1 cellular context compared by ENCODE assay signal in genomic region chr16:21519361-21520133, GRCh38.
TF ChIP-seq lines count a peak whose summit lies in the region.
"Not testable (repeated sequence)": the region's sequence is repeated elsewhere in the genome, so short reads cannot be mapped to it uniquely, and the experiment has no call there.

No MANE protein-coding gene starts in this region.

TF ChIP-seq in HepG2, 621 proteins besides CTCF, POLR2A, EP300 and RAD21 (continued from another document and continues in another):
- 0 out of 2 replicates have a peak, but pooled peaks have one; percentile 37 for TF ChIP-seq ZNF737 (CRISPR knock-in tag; IDR thresholded peaks at IDR 0.05; ENCODE audit: borderline replicate concordance)
- TF ChIP-seq ZNF597 (CRISPR knock-in tag; IDR thresholded peaks at IDR 0.05): 0 out of 2 replicates have a peak, but pooled peaks have one; percentile 6
- TF ChIP-seq MXI1 (IDR thresholded peaks at IDR 0.05; ENCODE audit: borderline replicate concordance, low read depth, low read length): peak; percentile 56; the same call in 1 of the 3 replicates
- peak; percentile 27; the same call in 1 of the 2 replicates for TF ChIP-seq SAP130 (CRISPR knock-in tag; IDR thresholded peaks at IDR 0.05; ENCODE audit: low read depth)
- 0 out of 2 replicates have a peak, but pooled peaks have one; percentile 2 for TF ChIP-seq GABPB1 (CRISPR knock-in tag; IDR thresholded peaks at IDR 0.05)
- TF ChIP-seq HNRNPLL (IDR thresholded peaks at IDR 0.05; ENCODE audit: low read depth, low read length, poor library complexity, severe bottlenecking): peak; percentile 12
- 0 out of 2 replicates have a peak, but pooled peaks have one; percentile 45 for TF ChIP-seq ZNF746 (CRISPR knock-in tag; IDR thresholded peaks at IDR 0.05)
- 0 out of 2 replicates have a peak, but pooled peaks have one; percentile 22 for TF ChIP-seq KDM3A (CRISPR knock-in tag; IDR thresholded peaks at IDR 0.05; ENCODE audit: low read depth)
- TF ChIP-seq ZNF589 (CRISPR knock-in tag; conservative IDR thresholded peaks at IDR 0.05): 0 out of 2 replicates have a peak, but pooled peaks have one; percentile 36
- 0 out of 2 replicates have a peak, but pooled peaks have one; percentile 13 for TF ChIP-seq ZNF503 (CRISPR knock-in tag; IDR thresholded peaks at IDR 0.05)
- TF ChIP-seq AGO2 (optimal IDR thresholded peaks at IDR 0.05; ENCODE audit: low read depth, low read length): peak; percentile 59
- 0 out of 2 replicates have a peak, but pooled peaks have one; percentile 41 for TF ChIP-seq GATAD2A (CRISPR knock-in tag; IDR thresholded peaks at IDR 0.05)
- peak; percentile 13; the same call in 1 of the 2 replicates for TF ChIP-seq HES4 (CRISPR knock-in tag; IDR thresholded peaks at IDR 0.05; ENCODE audit: borderline replicate concordance)
- TF ChIP-seq NKX3-1 (CRISPR knock-in tag; IDR thresholded peaks at IDR 0.05): peak; percentile 47; the same call in 1 of the 2 replicates
- not testable (repeated sequence) for TF ChIP-seq NONO (IDR thresholded peaks at IDR 0.05); USF2 (IDR thresholded peaks at IDR 0.05; ENCODE audit: low read depth, low read length)
- peak; percentile 56; the same call in 1 of the 2 replicates for TF ChIP-seq NONO (CRISPR knock-in tag; conservative IDR thresholded peaks at IDR 0.05)
- TF ChIP-seq FUBP1 (CRISPR knock-in tag; IDR thresholded peaks at IDR 0.05; ENCODE audit: borderline replicate concordance): 0 out of 2 replicates have a peak, but pooled peaks have one; percentile 67
- peak; percentile 14; the same call in 1 of the 2 replicates for TF ChIP-seq E2F2 (CRISPR knock-in tag; IDR thresholded peaks at IDR 0.05; ENCODE audit: borderline replicate concordance)
- peak; percentile 23; the same call in 1 of the 2 replicates for TF ChIP-seq SKIL (CRISPR knock-in tag; IDR thresholded peaks at IDR 0.05; ENCODE audit: borderline replicate concordance)
- TF ChIP-seq IRF2 (CRISPR knock-in tag; IDR thresholded peaks at IDR 0.05): 0 out of 2 replicates have a peak, but pooled peaks have one; percentile 42
- peak; percentile 54; the same call in 1 of the 2 replicates for TF ChIP-seq RXRA (CRISPR knock-in tag; IDR thresholded peaks at IDR 0.05)
- TF ChIP-seq PITX1 (CRISPR knock-in tag; IDR thresholded peaks at IDR 0.05): 0 out of 2 replicates have a peak, but pooled peaks have one; percentile 6
- peak; percentile 45 for TF ChIP-seq CEBPG (CRISPR knock-in tag; IDR thresholded peaks at IDR 0.05)
- peak; percentile 34; the same call in 1 of the 2 replicates for TF ChIP-seq ZNF33B (CRISPR knock-in tag; IDR thresholded peaks at IDR 0.05)
- peak in 1 of 2 experiments; percentile 84; a peak in 2 of 4 replicates for TF ChIP-seq ATF4 (CRISPR knock-in tag; IDR thresholded peaks at IDR 0.05)
- 0 out of 2 replicates have a peak, but pooled peaks have one; percentile 10 for TF ChIP-seq PATZ1 (CRISPR knock-in tag; IDR thresholded peaks at IDR 0.05)
- peak; percentile 45; the same call in 1 of the 2 replicates for TF ChIP-seq HDAC1 (CRISPR knock-in tag; IDR thresholded peaks at IDR 0.05)
- peak; percentile 79; the same call in 1 of the 2 replicates for TF ChIP-seq DMAP1 (CRISPR knock-in tag; IDR thresholded peaks at IDR 0.05)
- TF ChIP-seq ISL2 (CRISPR knock-in tag; IDR thresholded peaks at IDR 0.05): 0 out of 2 replicates have a peak, but pooled peaks have one; percentile 7
- peak; percentile 53; the same call in 1 of the 2 replicates for TF ChIP-seq ZMYM2 (CRISPR knock-in tag; IDR thresholded peaks at IDR 0.05)
- TF ChIP-seq KDM1A (CRISPR knock-in tag; IDR thresholded peaks at IDR 0.05): 0 out of 2 replicates have a peak, but pooled peaks have one; percentile 18
- peak; percentile 41; the same call in 1 of the 2 replicates for TF ChIP-seq MAFG (CRISPR knock-in tag; IDR thresholded peaks at IDR 0.05)
- TF ChIP-seq MNT (IDR thresholded peaks at IDR 0.05): peak; percentile 46
- peak; percentile 79; the same call in 1 of the 2 replicates for TF ChIP-seq KMT2A (CRISPR knock-in tag; IDR thresholded peaks at IDR 0.05)
- TF ChIP-seq ZNF513 (CRISPR knock-in tag; conservative IDR thresholded peaks at IDR 0.05): 0 out of 2 replicates have a peak, but pooled peaks have one; percentile 4
- TF ChIP-seq MEF2D (CRISPR knock-in tag; IDR thresholded peaks at IDR 0.05): 0 out of 2 replicates have a peak, but pooled peaks have one; percentile 11
- TF ChIP-seq PBX3 (CRISPR knock-in tag; IDR thresholded peaks at IDR 0.05; ENCODE audit: borderline replicate concordance): 0 out of 2 replicates have a peak, but pooled peaks have one; percentile 2
- 0 out of 2 replicates have a peak, but pooled peaks have one; percentile 22 for TF ChIP-seq USF2 (CRISPR knock-in tag; IDR thresholded peaks at IDR 0.05; ENCODE audit: borderline replicate concordance)
